ENCODE assay signal across 15 cellular contexts in the genomic region with DNA sequence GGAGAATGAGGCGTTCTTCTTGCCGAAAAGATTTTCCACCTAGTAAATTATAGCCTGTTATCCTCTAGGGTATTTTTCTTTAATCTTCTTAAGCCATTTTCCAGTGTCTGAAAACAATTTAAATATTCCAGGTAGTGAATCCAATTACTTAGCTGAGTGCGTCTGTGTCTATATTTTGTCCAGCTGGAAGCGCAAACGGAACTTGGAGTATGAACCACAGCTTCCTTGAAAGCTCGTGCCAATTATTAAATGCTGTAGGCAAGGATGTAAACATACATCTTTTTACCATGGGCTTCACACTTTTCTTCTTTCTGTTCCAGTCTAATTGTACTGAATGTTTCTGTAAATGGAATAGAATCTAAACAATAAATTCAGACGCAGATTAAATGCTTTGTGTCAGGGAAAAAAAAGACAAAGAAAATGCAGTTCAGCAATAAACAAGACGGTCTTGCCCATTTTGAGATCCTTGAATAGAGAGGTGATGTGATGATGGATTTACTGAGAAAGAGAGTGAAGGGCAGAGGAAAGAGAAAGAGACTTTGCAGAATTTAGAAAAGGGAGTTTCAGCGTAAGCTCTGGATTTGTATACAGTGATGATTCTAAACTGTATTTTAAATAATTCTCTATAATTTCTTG. TPM values are rescaled to one million over a fixed set of nuclear protein-coding genes. Genes with fewer than 3 reads are reported as not detected.
A peak's percentile ranks its signal among the peaks of the same experiment; 100 is the strongest.
DNase-seq lines count a peak whose midpoint lies in the region; ATAC-seq, FAIRE-seq and TF ChIP-seq lines count a peak whose summit lies in the region.
"Had no signal": no experiment of that assay in that cellular context is flagged by ENCODE, and none has a peak within 500 bp of the region (broad histone marks: within the 10 kb centered on the region; RNA-seq: fewer than 3 reads in every experiment).

No MANE protein-coding gene starts in this region.

- H3K4me3 ChIP-seq in A549: no peak overlapping the region
- peak overlapping the region; percentile 86 for H3K4me3 ChIP-seq in coronary artery
- H3K4me3 ChIP-seq: SJCRH30 had no signal

- H3K9me3 ChIP-seq in A549: no peaks in the 10 kb centered on the region
- H3K9me3 ChIP-seq: ascending aorta, SJCRH30 had no signal

- no peak for TF ChIP-seq POLR2A in A549 (IDR thresholded peaks at IDR 0.05; ENCODE audit: low read length)

- no peaks in the 10 kb centered on the region for H3K4me1 Mint-ChIP-seq in Calu3 (ENCODE audit: low read depth, unreplicated experiment)
- peaks cover 16 to 30% of the 10 kb centered on the region in 2 donors for H3K4me1 Mint-ChIP-seq in natural killer cell treated with Interleukin-12 subunit alpha and Interleukin-12 subunit beta and Interleukin-15 and Interleukin-18, amount 100 ng/mL, for 72 hours (ENCODE audit: low read depth in 2 of 2)

- DNase-seq in A549 (ENCODE audit: low read depth in 1 of 2, low spot score in 1 of 2) (no peak), Calu3 (no peak), coronary artery (ENCODE audit: low spot score) (no peak), NCI-H187 (lab: John Stamatoyannopoulos, UW) (no peak), hippocampal formation (lab: John Stamatoyannopoulos, UW) (no peak)
- DNase-seq in natural killer cell treated with Interleukin-12 subunit alpha and Interleukin-12 subunit beta and Interleukin-15 and Interleukin-18, amount 100 ng/mL, for 72 hours (ENCODE audit: low spot score): no peak
- DNase-seq: activated CD4-positive, alpha-beta T cell treated with anti-CD3 and anti-CD28 coated beads, Interleukin-2, amount 50 U/mL, for 1 hour; IMR-90; left colon; NCI-H2171; SJCRH30 had no signal

- no peak for FAIRE-seq in A549 (lab: Jason Lieb, UNC)
- FAIRE-seq: D721Med had no signal

- H3K36me3 Mint-ChIP-seq in Calu3 (ENCODE audit: insufficient read depth, unreplicated experiment): peaks cover 11% of the 10 kb centered on the region
- H3K36me3 Mint-ChIP-seq in natural killer cell treated with Interleukin-12 subunit alpha and Interleukin-12 subunit beta and Interleukin-15 and Interleukin-18, amount 100 ng/mL, for 72 hours: no peaks in the 10 kb centered on the region

- TF ChIP-seq RAD21 in A549 (conservative IDR thresholded peaks at IDR 0.05 in 1 of 2, IDR thresholded peaks at IDR 0.05 in 1 of 2): no peak

- TF ChIP-seq CTCF in A549 (IDR thresholded peaks at IDR 0.05) (no peak), Calu3 (IDR thresholded peaks at IDR 0.05; ENCODE audit: unreplicated experiment) (no peak), coronary artery (IDR thresholded peaks at IDR 0.05) (no peak)

- no peak overlapping the region for H3K4me2 ChIP-seq in A549

- no peak overlapping the region for H3K27ac Mint-ChIP-seq in Calu3 (ENCODE audit: unreplicated experiment)
- no peak overlapping the region for H3K27ac Mint-ChIP-seq in natural killer cell treated with Interleukin-12 subunit alpha and Interleukin-12 subunit beta and Interleukin-15 and Interleukin-18, amount 100 ng/mL, for 72 hours

- WGBS in A549 (ENCODE audit: missing lambda C conversion rate): 72% methylated on average over 9 of the region's 9 CpGs

- no peak overlapping the region for H3K4me3 Mint-ChIP-seq in Calu3 (ENCODE audit: low read depth, unreplicated experiment)
- peak overlapping the region; percentile 86 for H3K4me3 Mint-ChIP-seq in natural killer cell treated with Interleukin-12 subunit alpha and Interleukin-12 subunit beta and Interleukin-15 and Interleukin-18, amount 100 ng/mL, for 72 hours

- TSS peak; percentile 26 for BruUV-seq in Calu3 (replicated peaks; lab: Mats Ljungman, UMichigan)

- H3K27me3 Mint-ChIP-seq in Calu3 (ENCODE audit: unreplicated experiment): peaks cover 70% of the 10 kb centered on the region
- H3K27me3 Mint-ChIP-seq in natural killer cell treated with Interleukin-12 subunit alpha and Interleukin-12 subunit beta and Interleukin-15 and Interleukin-18, amount 100 ng/mL, for 72 hours: peaks cover 6 to 17% of the 10 kb centered on the region in 2 donors

- no peak for TF ChIP-seq EP300 in A549 (IDR thresholded peaks at IDR 0.05)

- H3K9me3 Mint-ChIP-seq in Calu3 (ENCODE audit: low read depth, unreplicated experiment): no peaks in the 10 kb centered on the region
- no peaks in the 10 kb centered on the region for H3K9me3 Mint-ChIP-seq in natural killer cell treated with Interleukin-12 subunit alpha and Interleukin-12 subunit beta and Interleukin-15 and Interleukin-18, amount 100 ng/mL, for 72 hours

- H3K27ac ChIP-seq in A549: no peak overlapping the region
- peak overlapping the region in 1 of 2 donors; percentile 82 for H3K27ac ChIP-seq in coronary artery
- H3K27ac ChIP-seq: ascending aorta, SJCRH30 had no signal

- POLR2A ChIA-PET in A549 (lab: Yijun Ruan, JAX): no interaction called here

- no peaks in the 10 kb centered on the region; the same call in 2 of the 3 replicates for H3K4me1 ChIP-seq in A549
- H3K4me1 ChIP-seq: ascending aorta, SJCRH30 had no signal

- CTCF ChIA-PET in A549 (lab: Yijun Ruan, JAX): interaction anchor here (0.8 to 2.7 kb wide), 7 partner anchors 9 to 588 kb away, joined by 3 to 19 read pairs (median 3); no protein-coding TSS in a partner anchor
- CTCF ChIA-PET in Calu3 (lab: Charles Lee): no interaction called here

- intact Hi-C loops in Calu3 (cut with micrococcal nuclease; ENCODE audit: unreplicated experiment): loop anchor here (2.0 to 5.0 kb wide), 2 partner anchors 171 to 403 kb away; no protein-coding TSS in a partner anchor

- no peak for ATAC-seq in A549
- ATAC-seq in natural killer cell treated with Interleukin-12 subunit alpha and Interleukin-12 subunit beta and Interleukin-15 and Interleukin-18, amount 100 ng/mL, for 72 hours: no peak
- no peak for ATAC-seq in HG03457 (IDR thresholded peaks at IDR 0.05; ENCODE audit: unreplicated experiment)
- no peak for ATAC-seq in GM18519 (IDR thresholded peaks at IDR 0.05; ENCODE audit: low FRiP score, unreplicated experiment)
- ATAC-seq: left colon had no signal

TF ChIP-seq in A549, 52 proteins besides CTCF, POLR2A, EP300 and RAD21:
- TF ChIP-seq USF2 (IDR thresholded peaks at IDR 0.05): no peak
- peak; percentile 18 for TF ChIP-seq MAFK (IDR thresholded peaks at IDR 0.05; ENCODE audit: partially characterized antibody)
- no peak for TF ChIP-seq E2F6 (IDR thresholded peaks at IDR 0.05; ENCODE audit: borderline replicate concordance, low read depth)
TF ChIP-seq in A549: peak in this region for 1.

RNA-seq across cellular contexts. Expression of gene PLCB1, which starts 1.9 kb away (rescaled TPM):
- polyA plus RNA-seq in A549 (2011; rRNA removed): 5.9 and 6.3 TPM in 2 replicates
- 0.32 and 0.47 TPM in 2 replicates for polyA plus RNA-seq in A549 (2012; cell fraction: cytosol; rRNA removed)
- polyA plus RNA-seq in A549 (2012; cell fraction: nucleus; rRNA removed): 0.25 and 0.56 TPM in 2 replicates
- 0.60 to 1.0 TPM (median 0.97 TPM) in 3 replicates for polyA plus RNA-seq in A549 (2017; fragmentation: RNase III; extraction: RNeasy Plus Mini Kit Qiagen cat#74134 plus additional on column Dnase treatment)
- 6.5 and 10.2 TPM in 2 replicates for polyA minus RNA-seq in A549 (2011; rRNA and poly(A)+ RNA removed)
- 6.0 and 7.6 TPM in 2 replicates for total RNA-seq in Calu3 (2022)
- total RNA-seq in natural killer cell treated with Interleukin-12 subunit alpha and Interleukin-12 subunit beta and Interleukin-15 and Interleukin-18, amount 100 ng/mL, for 72 hours: 10 to 100 TPM; 12.3 to 13.4 TPM
